Comparison of ENCODE assay signal across 22 cellular contexts in genomic region chr6:71619836-71620235, GRCh38.
DNase-seq lines count a peak whose midpoint lies in the region; ATAC-seq and TF ChIP-seq lines count a peak whose summit lies in the region.
"Had no signal": no experiment of that assay in that cellular context is flagged by ENCODE, and none has a peak within 500 bp of the region (broad histone marks: within the 10 kb centered on the region; RNA-seq: fewer than 3 reads in every experiment).

No MANE protein-coding gene starts in this region.

- no peaks in the 10 kb centered on the region for H3K36me3 ChIP-seq in GM23248 (ENCODE audit: low read depth)
- no peaks in the 10 kb centered on the region for H3K36me3 ChIP-seq in osteoblast (ENCODE audit: insufficient read depth, low read length)
- H3K36me3 ChIP-seq: BLaER1 treated with 17β-estradiol and CSF1 and Interleukin-3, amounts not matched to agents 10 nM and 100 nM had no signal

- WGBS in GM23248 (ENCODE audit: low coverage in 1 of 2, low lambda C conversion rate in 2 of 2, missing lambda C conversion rate in 2 of 2), 2 experiments, result 31 to 37% methylated on average over 4 of the region's 4 CpGs

- H3K4me3 ChIP-seq in GM23248 (no peak overlapping the region), astrocyte of the cerebellum (ENCODE audit: low read depth, low read length) (no peak overlapping the region), osteoblast (ENCODE audit: insufficient read depth, low read length) (no peak overlapping the region)
- H3K4me3 ChIP-seq: BLaER1 treated with 17β-estradiol and CSF1 and Interleukin-3, amounts not matched to agents 10 nM and 100 nM had no signal

- H3K4me1 ChIP-seq in GM23248 (ENCODE audit: insufficient read depth), result peaks cover 10% of the 10 kb centered on the region; the same call in 1 of the 2 replicates
- no peaks in the 10 kb centered on the region for H3K4me1 ChIP-seq in osteoblast (ENCODE audit: insufficient read depth, low read length)

- H4K20me1 ChIP-seq in GM23248 (ENCODE audit: insufficient read depth) (no peaks in the 10 kb centered on the region), osteoblast (ENCODE audit: insufficient read depth, low read length) (no peaks in the 10 kb centered on the region)
- H4K20me1 ChIP-seq: BLaER1 treated with 17β-estradiol and CSF1 and Interleukin-3, amounts not matched to agents 10 nM and 100 nM had no signal

- ATAC-seq in GM19395 (IDR thresholded peaks at IDR 0.05; ENCODE audit: unreplicated experiment) (no peak), HG03196 (IDR thresholded peaks at IDR 0.05; ENCODE audit: unreplicated experiment) (no peak)
- ATAC-seq: HCT116, Panc1 had no signal

- H3K4me2 ChIP-seq in GM23248 (ENCODE audit: unreplicated experiment) (no peak overlapping the region), osteoblast (ENCODE audit: insufficient read depth, low read length) (peak overlapping the region; percentile 4)
- H3K4me2 ChIP-seq: BLaER1 treated with 17β-estradiol and CSF1 and Interleukin-3, amounts not matched to agents 10 nM and 100 nM; KMS-11; SK-N-SH had no signal

- H3K9me3 ChIP-seq in GM23248 (ENCODE audit: low read depth) (no peaks in the 10 kb centered on the region), osteoblast (ENCODE audit: low read depth, low read length) (no peaks in the 10 kb centered on the region)
- H3K9me3 ChIP-seq: SK-N-SH had no signal

- H3K27me3 ChIP-seq in GM23248 (replicated peaks; ENCODE audit: insufficient read depth), result no peaks in the 10 kb centered on the region
- peaks cover 6% of the 10 kb centered on the region for H3K27me3 ChIP-seq in osteoblast (ENCODE audit: insufficient read depth, low read length)
- H3K27me3 ChIP-seq: BLaER1 treated with 17β-estradiol and CSF1 and Interleukin-3, amounts not matched to agents 10 nM and 100 nM had no signal

- DNase-seq in AG09319 (ENCODE audit: extremely low read depth, low read depth) (peak; percentile 8), GM23248 (peak; percentile 50), astrocyte of the cerebellum (ENCODE audit: low read depth) (peak; percentile 24), osteoblast (ENCODE audit: insufficient read length, low spot score, missing footprints) (peak; percentile 21), NOMO-1 treated with DMSO at 0.1 percent for 48 hours (lab: John Stamatoyannopoulos, UW; ENCODE audit: unreplicated experiment) (no peak)
- DNase-seq: CD4-positive, alpha-beta memory T cell; GF-D8; GOT3; IMR-90; NCI-H1417 treated with DMSO at 0.1 percent for 48 hours; NCI-H187; NCI-H2227 treated with DMSO at 0.1 percent for 48 hours; NCI-H510A treated with DMSO at 0.1 percent for 48 hours; NCI-H748 treated with DMSO at 0.1 percent for 48 hours; SIG-M5; SK-N-SH had no signal

- H3K27ac ChIP-seq in GM23248 (no peak overlapping the region), osteoblast (ENCODE audit: low read depth, low read length) (no peak overlapping the region)
- H3K27ac ChIP-seq: BLaER1 treated with 17β-estradiol and CSF1 and Interleukin-3, amounts not matched to agents 10 nM and 100 nM; KMS-11 had no signal

- in situ Hi-C loops in GM23248 (cut with MboI), result no loop called here
- in situ Hi-C loops in astrocyte of the cerebellum (cut with HindIII; ENCODE audit: low sequenced_read_pairs), result no loop called here

- peak overlapping the region; percentile 45 for H2AFZ ChIP-seq in GM23248
- peak overlapping the region; percentile 67 for H2AFZ ChIP-seq in osteoblast (ENCODE audit: low read length)

- no peaks in the 10 kb centered on the region for H3K79me2 ChIP-seq in GM23248 (ENCODE audit: insufficient read depth)
- H3K79me2 ChIP-seq in osteoblast (ENCODE audit: insufficient read depth, low read length), result no peaks in the 10 kb centered on the region

- no peaks in the 10 kb centered on the region for H3K9me2 ChIP-seq in GM23248 (ENCODE audit: insufficient read depth)
- H3K9me2 ChIP-seq: SK-N-SH had no signal

- H3F3A ChIP-seq in GM23248 (ENCODE audit: insufficient read depth), result no peaks in the 10 kb centered on the region

- TF ChIP-seq CTCF in AG09319 (IDR thresholded peaks at IDR 0.05; ENCODE audit: low read depth, low read length), result no peak
- TF ChIP-seq CTCF in astrocyte of the cerebellum (IDR thresholded peaks at IDR 0.05; ENCODE audit: low read depth, low read length, missing control alignments), result no peak
- no peak for TF ChIP-seq CTCF in osteoblast (IDR thresholded peaks at IDR 0.05; ENCODE audit: extremely low read depth, low read depth, low read length)

- H3K9ac ChIP-seq in GM23248, result no peak overlapping the region
- H3K9ac ChIP-seq: BLaER1 treated with 17β-estradiol and CSF1 and Interleukin-3, amounts not matched to agents 10 nM and 100 nM; KMS-11; SK-N-SH had no signal
